Comparison of ENCODE assay signal across 11 cellular contexts in the genomic region with DNA sequence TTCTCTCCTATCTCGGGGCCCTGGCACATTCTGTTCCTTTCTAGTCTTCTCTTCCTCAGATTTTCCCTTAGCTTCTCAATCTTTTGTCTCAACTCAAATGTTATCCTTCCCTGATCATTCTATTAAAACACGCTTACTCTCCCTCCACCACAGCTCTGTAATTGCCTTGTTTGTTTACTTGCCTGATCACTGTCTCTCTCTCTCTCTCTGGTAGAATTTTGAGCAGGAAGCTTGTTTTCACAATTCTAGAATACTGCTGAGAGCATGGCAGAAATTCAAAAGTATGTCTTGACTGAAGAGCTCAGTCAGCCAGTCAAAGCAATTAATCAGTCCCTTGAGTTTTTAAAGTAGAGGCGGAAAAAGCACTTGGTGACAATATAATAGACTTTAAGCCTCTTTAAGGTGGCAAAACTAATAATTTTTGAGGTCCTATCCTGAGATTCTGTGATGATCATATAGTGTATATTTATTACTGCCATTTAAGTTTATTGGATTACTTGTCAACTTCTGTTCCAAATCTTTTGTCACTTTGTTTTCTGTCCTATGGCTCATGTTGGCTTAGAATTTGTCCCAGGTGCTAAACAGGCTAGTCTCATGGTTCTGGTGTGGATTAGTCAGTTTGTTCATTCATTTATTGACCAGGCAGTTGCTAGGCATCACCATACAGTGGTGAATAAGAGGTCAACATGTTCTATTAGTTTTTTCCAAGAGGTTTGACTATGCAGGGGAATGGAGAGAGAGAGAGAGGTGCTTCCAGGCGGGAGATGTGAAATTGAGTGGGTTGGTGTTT. TPM values are rescaled to one million over a fixed set of nuclear protein-coding genes. Genes with fewer than 3 reads are reported as not detected.
A peak's percentile ranks its signal among the peaks of the same experiment; 100 is the strongest.
DNase-seq lines count a peak whose midpoint lies in the region; ATAC-seq and TF ChIP-seq lines count a peak whose summit lies in the region.
"Had no signal": no experiment of that assay in that cellular context is flagged by ENCODE, and none has a peak within 500 bp of the region (broad histone marks: within the 10 kb centered on the region; RNA-seq: fewer than 3 reads in every experiment).

No MANE protein-coding gene starts in this region.

- H3K9me2 ChIP-seq in OCI-LY7 (ENCODE audit: insufficient read depth, low read length), result no peaks in the 10 kb centered on the region

- peak overlapping the region; percentile 92 for H3K4me2 ChIP-seq in OCI-LY7 (ENCODE audit: low read length)

- TF ChIP-seq CTCF in OCI-LY7 (conservative IDR thresholded peaks at IDR 0.05; ENCODE audit: low read length) (no peak), dorsolateral prefrontal cortex (IDR thresholded peaks at IDR 0.05 in 54 of 56, conservative IDR thresholded peaks at IDR 0.05 in 2 of 56; ENCODE audit: low read depth in 1 of 56, partially characterized antibody in 56 of 56) (no peak)

- H3K27ac Mint-ChIP-seq in naive thymus-derived CD8-positive, alpha-beta T cell, result peak overlapping the region in 5 of 10 donors; percentile 4 to 80 (median 23)

- POLR2A ChIA-PET in OCI-LY7 (lab: Charles Lee), result interaction anchor here (0.6 kb wide), 3 partner anchors 11 to 1753 kb away, joined by 3 to 5 read pairs (median 3); no protein-coding TSS in a partner anchor
- POLR2A ChIA-PET in naive thymus-derived CD8-positive, alpha-beta T cell (lab: Charles Lee), result interaction anchor here (0.6 kb wide), 1 partner anchor 485 kb away, joined by 4 read pairs; no protein-coding TSS in a partner anchor

- DNase-seq in Caki2 (ENCODE audit: low read depth) (peak; percentile 9), OCI-LY7 (ENCODE audit: low spot score) (no peak), dorsolateral prefrontal cortex (no peak), NK-92 (lab: John Stamatoyannopoulos, UW; ENCODE audit: unreplicated experiment) (no peak), cortex of kidney (lab: John Stamatoyannopoulos, UW) (no peak), SK-N-DZ (ENCODE audit: low spot score) (no peak)
- DNase-seq in naive thymus-derived CD8-positive, alpha-beta T cell, result no peak
- DNase-seq: stimulated activated naive CD4-positive, alpha-beta T cell treated with Interleukin-2 at 50 U/mL for 16 hours had no signal

- peaks cover 27% of the 10 kb centered on the region for H3K4me1 ChIP-seq in OCI-LY7 (ENCODE audit: insufficient read depth, low read length, poor library complexity, severe bottlenecking)

- no TSS peak for BruUV-seq in OCI-LY7 (replicated peaks; lab: Mats Ljungman, UMichigan)

- H4K20me1 ChIP-seq in OCI-LY7 (ENCODE audit: insufficient read depth, low read length), result peaks cover 27% of the 10 kb centered on the region

- in situ Hi-C loops in Caki2 (cut with HindIII; ENCODE audit: low pct_unique_long_range_greater_than_20kb, low sequenced_read_pairs), result no loop called here

- H3K27me3 Mint-ChIP-seq in naive thymus-derived CD8-positive, alpha-beta T cell, result peaks cover 0 to 4% (median 0%) of the 10 kb centered on the region in 5 donors

- no peak overlapping the region for H2AFZ ChIP-seq in OCI-LY7 (ENCODE audit: low read length)

- H3K4me3 ChIP-seq in OCI-LY7 (ENCODE audit: low read depth, low read length, poor library complexity, severe bottlenecking) (peak overlapping the region; percentile 99), dorsolateral prefrontal cortex (peak overlapping the region in 40 of 59 donors; percentile 0 to 100 (median 96))

- peaks cover 20 to 45% (median 36%) of the 10 kb centered on the region in 4 donors for H3K4me1 Mint-ChIP-seq in naive thymus-derived CD8-positive, alpha-beta T cell

- CTCF ChIA-PET in OCI-LY7 (lab: Charles Lee; ENCODE audit: unreplicated experiment), result interaction anchor here (0.6 kb wide), 1 partner anchor 157 kb away, joined by 3 read pairs; no protein-coding TSS in a partner anchor

- H3K27ac ChIP-seq in OCI-LY7 (ENCODE audit: low read depth, low read length, poor library complexity, severe bottlenecking), result no peak overlapping the region
- H3K27ac ChIP-seq in dorsolateral prefrontal cortex, result peak overlapping the region in 20 of 59 donors; percentile 0 to 100 (median 19)

- no peaks in the 10 kb centered on the region for H3K9me3 Mint-ChIP-seq in naive thymus-derived CD8-positive, alpha-beta T cell

- H3K4me3 Mint-ChIP-seq in naive thymus-derived CD8-positive, alpha-beta T cell, result peak overlapping the region; percentile 81 to 99 (median 94)

- H3K27me3 ChIP-seq in dorsolateral prefrontal cortex, result no peaks in the 10 kb centered on the region

- H3K36me3 ChIP-seq in OCI-LY7 (ENCODE audit: insufficient read depth, low read length), result peaks cover 46% of the 10 kb centered on the region

- no peak for ATAC-seq in naive thymus-derived CD8-positive, alpha-beta T cell
- ATAC-seq in GM21737 (IDR thresholded peaks at IDR 0.05; ENCODE audit: unreplicated experiment), result no peak

- peaks cover 0 to 26% (median 4%) of the 10 kb centered on the region in 3 donors for H3K36me3 Mint-ChIP-seq in naive thymus-derived CD8-positive, alpha-beta T cell

- H3K79me2 ChIP-seq in OCI-LY7 (ENCODE audit: insufficient read depth, low read depth, low read length), result peaks cover 53% of the 10 kb centered on the region

- intact Hi-C loops in OCI-LY7 (cut with micrococcal nuclease; ENCODE audit: unreplicated experiment), result no loop called here
- intact Hi-C loops in dorsolateral prefrontal cortex (cut with DNase I), result loop anchor here in 1 of 2 donors (10.0 kb wide), 1 partner anchor 344 kb away; the partner anchor contains the start of gene CAB39

- H3K9me3 ChIP-seq in OCI-LY7 (ENCODE audit: low read length), result no peaks in the 10 kb centered on the region

RNA-seq across cellular contexts. Expression of gene PSMD1, which starts 2.3 kb away (rescaled TPM):
- total RNA-seq in Caki2 (2014; rRNA removed; shearing (Covaris generic); ENCODE audit: low replicate concordance), result 32.6 and 37.6 TPM in 2 replicates
- 60.5 and 74.5 TPM in 2 replicates for total RNA-seq in OCI-LY7 (2014; rRNA removed; shearing (Covaris generic))
- 81.2 and 105 TPM in 2 replicates for total RNA-seq in OCI-LY7 (2022)
- total RNA-seq in dorsolateral prefrontal cortex, result 100 to 1,000 TPM in 101 of 120 experiments, 10 to 100 TPM in 19; 86.5 to 175 (median 121) TPM
- 10 to 100 TPM; 41.6 to 46.0 TPM for total RNA-seq in naive thymus-derived CD8-positive, alpha-beta T cell
- polyA plus RNA-seq in naive thymus-derived CD8-positive, alpha-beta T cell, result 10 to 100 TPM; 43.0 to 54.3 (median 48.3) TPM
- polyA plus RNA-seq in SK-N-DZ (2014; cell fraction: cytosol; rRNA removed), result 73.9 and 82.3 TPM in 2 replicates
- polyA plus RNA-seq in SK-N-DZ (2014; cell fraction: nucleus; rRNA removed), result 36.6 and 74.6 TPM in 2 replicates

RNA-seq across cellular contexts. Expression of gene C2orf72, which starts 21.6 kb away (rescaled TPM):
- 12.8 and 21.5 TPM in 2 replicates for total RNA-seq in Caki2 (2014; rRNA removed; shearing (Covaris generic); ENCODE audit: low replicate concordance)
- total RNA-seq in OCI-LY7 (2014; rRNA removed; shearing (Covaris generic)), result not detected in 2 replicates
- total RNA-seq in OCI-LY7 (2022), result not detected in 2 replicates
- total RNA-seq in dorsolateral prefrontal cortex, result 100 to 1,000 TPM in 9 of 120 experiments, 10 to 100 TPM in 111; 46.0 to 121 (median 74.5) TPM
- not detected for total RNA-seq in naive thymus-derived CD8-positive, alpha-beta T cell
- not detected for polyA plus RNA-seq in naive thymus-derived CD8-positive, alpha-beta T cell
- 0.65 and 1.4 TPM in 2 replicates for polyA plus RNA-seq in SK-N-DZ (2014; cell fraction: cytosol; rRNA removed)
- 0.18 and 0.28 TPM in 2 replicates for polyA plus RNA-seq in SK-N-DZ (2014; cell fraction: nucleus; rRNA removed)
- total RNA-seq: fibroblast of villous mesenchyme, pulmonary artery endothelial cell had no signal

Comparison
In these comparisons a context has a peak if more than half of its experiments do, and no peak if none do; other contexts are left out.
1. RNA of gene C2orf72, which starts 21.6 kb away (total RNA-seq): 46.0 to 121 TPM in dorsolateral prefrontal cortex and 12.8 to 21.5 TPM in Caki2; not detected in OCI-LY7 and not detected in naive thymus-derived CD8-positive, alpha-beta T cell; every median in the first group is over 10 times any median in the second.